In genomic region chr13:79796116-79796515, GRCh38 we compare ENCODE assay signal across 18 cellular contexts.
DNase-seq lines count a peak whose midpoint lies in the region; ATAC-seq and TF ChIP-seq lines count a peak whose summit lies in the region.
"Had no signal": no experiment of that assay in that cellular context is flagged by ENCODE, and none has a peak within 500 bp of the region (broad histone marks: within the 10 kb centered on the region; RNA-seq: fewer than 3 reads in every experiment).

No MANE protein-coding gene starts in this region.

- H3K79me1 ChIP-seq in neuronal stem cell (ENCODE audit: low read depth, low read length) = no peaks in the 10 kb centered on the region

- no peak overlapping the region for H3K4me3 ChIP-seq in BE2C (ENCODE audit: low read depth, low read length)
- H3K4me3 ChIP-seq in endodermal cell (ENCODE audit: low read length) = no peak overlapping the region
- H3K4me3 ChIP-seq in neuronal stem cell (ENCODE audit: low read length in 2 of 2) = no peak overlapping the region
- H3K4me3 ChIP-seq: A549, GM23338, HAP-1 had no signal

- no peak overlapping the region for H3K23ac ChIP-seq in neuronal stem cell (ENCODE audit: low read depth, low read length, poor library complexity)

- no peak overlapping the region for H2BK15ac ChIP-seq in neuronal stem cell (ENCODE audit: low read length)

- no peak overlapping the region for H3K4me3 Mint-ChIP-seq in endodermal cell
- H3K4me3 Mint-ChIP-seq: B cell, GM23338 had no signal

- H3K9me3 Mint-ChIP-seq in endodermal cell = no peaks in the 10 kb centered on the region
- H3K9me3 Mint-ChIP-seq: GM23338 had no signal

- H3K27ac ChIP-seq in endodermal cell (ENCODE audit: low read depth, low read length) (no peak overlapping the region), neuronal stem cell (replicated peaks; ENCODE audit: low read length) (no peak overlapping the region)
- H3K27ac ChIP-seq: A549 had no signal

- H3K4me1 ChIP-seq in BE2C (peaks cover 20% of the 10 kb centered on the region), endodermal cell (ENCODE audit: control insufficient read depth, insufficient read depth, low read length) (peaks cover 8% of the 10 kb centered on the region), neuronal stem cell (ENCODE audit: control insufficient read depth in 2 of 2, insufficient read depth in 1 of 2, low read depth in 1 of 2, low read length in 2 of 2) (peaks cover 5 to 8% of the 10 kb centered on the region in 2 donors)
- H3K4me1 ChIP-seq: A549, HAP-1 had no signal

- no peaks in the 10 kb centered on the region for H3K9me3 ChIP-seq in BE2C
- no peaks in the 10 kb centered on the region for H3K9me3 ChIP-seq in endodermal cell (ENCODE audit: control insufficient read depth, low read length)
- H3K9me3 ChIP-seq in neuronal stem cell (replicated peaks in 1 of 2; ENCODE audit: control insufficient read depth in 2 of 2, insufficient read depth in 1 of 2, low read depth in 1 of 2, low read length in 2 of 2) = peaks cover 0 to 14% of the 10 kb centered on the region in 2 donors
- H3K9me3 ChIP-seq: A549, HAP-1 had no signal

- no peaks in the 10 kb centered on the region for H3K36me3 Mint-ChIP-seq in endodermal cell (ENCODE audit: low read depth)

- H2BK12ac ChIP-seq in neuronal stem cell (ENCODE audit: low read length) = no peak overlapping the region

- peaks cover 12% of the 10 kb centered on the region for H3K4me1 Mint-ChIP-seq in endodermal cell
- H3K4me1 Mint-ChIP-seq: B cell had no signal

- no peak overlapping the region for H2BK5ac ChIP-seq in neuronal stem cell (ENCODE audit: low read length)

- no peak overlapping the region for H3K27ac Mint-ChIP-seq in endodermal cell
- H3K27ac Mint-ChIP-seq: B cell, GM23338 had no signal

- WGBS in endodermal cell (ENCODE audit: insufficient coverage in 1 of 2, insufficient read length in 1 of 2), 2 experiments = 79 to 88% methylated on average over 2 of the region's 2 CpGs
- WGBS in neuronal stem cell (ENCODE audit: extremely low coverage in 2 of 2, insufficient read length in 2 of 2, insufficient replicate concordance in 1 of 2), 2 donors = no CpG with 5 or more reads among the region's 2 CpGs

- H4K91ac ChIP-seq in neuronal stem cell (ENCODE audit: low read depth, low read length, poor library complexity) = no peak overlapping the region

- H3K36me3 ChIP-seq in BE2C (no peaks in the 10 kb centered on the region), endodermal cell (ENCODE audit: control insufficient read depth, insufficient read depth, low read length) (no peaks in the 10 kb centered on the region), neuronal stem cell (replicated peaks in 1 of 2; ENCODE audit: control insufficient read depth in 2 of 2, insufficient read depth in 2 of 2, low read length in 2 of 2) (no peaks in the 10 kb centered on the region)
- H3K36me3 ChIP-seq: HAP-1 had no signal

- H2BK120ac ChIP-seq in neuronal stem cell (ENCODE audit: low read depth, low read length) = no peak overlapping the region

- no peak overlapping the region for H3K14ac ChIP-seq in neuronal stem cell (ENCODE audit: low read length)

- no peak for ATAC-seq in HG03159 (IDR thresholded peaks at IDR 0.05; ENCODE audit: unreplicated experiment)
- ATAC-seq: A549, GM23338, Panc1 had no signal

- H3K27me3 ChIP-seq in BE2C (no peaks in the 10 kb centered on the region), endodermal cell (ENCODE audit: control insufficient read depth, insufficient read depth, low read length, poor library complexity, severe bottlenecking) (no peaks in the 10 kb centered on the region), neuronal stem cell (ENCODE audit: control insufficient read depth in 3 of 3, insufficient read depth in 3 of 3, low read depth in 1 of 3, low read length in 3 of 3) (no peaks in the 10 kb centered on the region)

- H4K8ac ChIP-seq in neuronal stem cell (ENCODE audit: low read depth, low read length) = no peak overlapping the region

- TF ChIP-seq CTCF in BE2C (IDR thresholded peaks at IDR 0.05; ENCODE audit: low read depth, low read length) = no peak
- TF ChIP-seq CTCF in endodermal cell (conservative IDR thresholded peaks at IDR 0.05) = peak; percentile 11
- TF ChIP-seq CTCF in GM20000 (IDR thresholded peaks at IDR 0.05; ENCODE audit: extremely low read depth, missing control alignments) = no peak

- peak; percentile 38 for DNase-seq in BE2C
- peak; percentile 34 for DNase-seq in NCI-H1694 treated with DMSO at 0.1 percent for 48 hours (lab: John Stamatoyannopoulos, UW)
- no peak for DNase-seq in endodermal cell
- DNase-seq in neuronal stem cell (ENCODE audit: low spot score) = no peak
- DNase-seq in NOMO-1 (lab: John Stamatoyannopoulos, UW; ENCODE audit: unreplicated experiment in 2 of 2) = no peak
- DNase-seq in GM20000 (ENCODE audit: low spot score) = no peak
- DNase-seq: DMS79 treated with DMSO at 0.1 percent for 48 hours, KG1, MV-4-11, NCI-H1105 treated with DMSO at 0.1 percent for 48 hours, NCI-H2081 treated with DMSO at 0.1 percent for 48 hours, NCI-H748 treated with DMSO at 0.1 percent for 48 hours had no signal

- peak overlapping the region; percentile 62 for H3K18ac ChIP-seq in neuronal stem cell (ENCODE audit: low read length)

- H2AFZ ChIP-seq in neuronal stem cell (ENCODE audit: low read length) = no peak overlapping the region
- H2AFZ ChIP-seq: GM23338 had no signal

- H2AK5ac ChIP-seq in neuronal stem cell (ENCODE audit: low read depth, low read length) = no peak overlapping the region

- H3K4ac ChIP-seq in neuronal stem cell (ENCODE audit: low read length) = no peak overlapping the region

- H3K4me2 ChIP-seq in neuronal stem cell (ENCODE audit: insufficient read depth, low read length, poor library complexity, severe bottlenecking) = no peak overlapping the region
- H3K4me2 ChIP-seq: A549, GM23338 had no signal

- no peaks in the 10 kb centered on the region for H3K27me3 Mint-ChIP-seq in endodermal cell (ENCODE audit: insufficient read depth)
- H3K27me3 Mint-ChIP-seq: B cell had no signal

- H3K9ac ChIP-seq in endodermal cell (ENCODE audit: extremely low read depth, low read length, poor library complexity, severe bottlenecking) (no peak overlapping the region), neuronal stem cell (ENCODE audit: low read depth, low read length, poor library complexity) (no peak overlapping the region)

Comparison
In these comparisons a context has a peak if more than half of its experiments do, and no peak if none do; other contexts are left out.
1. DNase-seq: peak in BE2C (single experiment) and NCI-H1694 treated with DMSO at 0.1 percent for 48 hours (single experiment); none in endodermal cell (single experiment), neuronal stem cell (single experiment), NOMO-1 (0 of 2) and GM20000 (single experiment).